Comparison of ENCODE assay signal across 1 cellular context in genomic region chr11:65844231-65844872, GRCh38.
TF ChIP-seq lines count a peak whose summit lies in the region.

No MANE protein-coding gene starts in this region.

TF ChIP-seq in HepG2, 621 proteins besides CTCF, POLR2A, EP300 and RAD21 (continued from another document and continues in another):
- TF ChIP-seq ZHX2 (IDR thresholded peaks at IDR 0.05; ENCODE audit: low read depth) (no peak), ZHX2 (CRISPR knock-in tag; IDR thresholded peaks at IDR 0.05; ENCODE audit: borderline replicate concordance) (no peak), NCOA1 (CRISPR knock-in tag; IDR thresholded peaks at IDR 0.05) (no peak), ZNF350 (CRISPR knock-in tag; IDR thresholded peaks at IDR 0.05; ENCODE audit: borderline replicate concordance, low read depth) (no peak), NFE2 (CRISPR knock-in tag; IDR thresholded peaks at IDR 0.05) (no peak), PRDM15 (CRISPR knock-in tag; IDR thresholded peaks at IDR 0.05) (no peak), ZBTB1 (CRISPR knock-in tag; IDR thresholded peaks at IDR 0.05; ENCODE audit: borderline replicate concordance) (no peak), MXD4 (CRISPR knock-in tag; IDR thresholded peaks at IDR 0.05) (no peak), ZNF672 (CRISPR knock-in tag; IDR thresholded peaks at IDR 0.05) (no peak), ZNF878 (CRISPR knock-in tag; IDR thresholded peaks at IDR 0.05) (no peak), SRSF1 (optimal IDR thresholded peaks at IDR 0.05; ENCODE audit: low read depth, low read length) (no peak), IKZF5 (CRISPR knock-in tag; IDR thresholded peaks at IDR 0.05) (no peak), HNF1B (CRISPR knock-in tag; IDR thresholded peaks at IDR 0.05) (no peak), ZNF580 (CRISPR knock-in tag; IDR thresholded peaks at IDR 0.05; ENCODE audit: borderline replicate concordance, low read depth) (no peak), SOX5 (CRISPR knock-in tag; IDR thresholded peaks at IDR 0.05; ENCODE audit: borderline replicate concordance) (no peak), SALL2 (CRISPR knock-in tag; IDR thresholded peaks at IDR 0.05) (no peak), ZSCAN31 (CRISPR knock-in tag; IDR thresholded peaks at IDR 0.05; ENCODE audit: low read depth) (no peak), ARNT (IDR thresholded peaks at IDR 0.05) (no peak), ZGPAT (CRISPR knock-in tag; IDR thresholded peaks at IDR 0.05) (peak; percentile 34; the same call in 1 of the 2 replicates), PAXIP1 (CRISPR knock-in tag; conservative IDR thresholded peaks at IDR 0.05) (peak; percentile 73), ZBTB10 (CRISPR knock-in tag; IDR thresholded peaks at IDR 0.05; ENCODE audit: borderline replicate concordance) (no peak), HOXA3 (CRISPR knock-in tag; IDR thresholded peaks at IDR 0.05) (0 out of 2 replicates have a peak, but pooled peaks have one; percentile 60), KMT2B (CRISPR knock-in tag; IDR thresholded peaks at IDR 0.05) (no peak), SSRP1 (CRISPR knock-in tag; IDR thresholded peaks at IDR 0.05) (no peak), SRSF4 (IDR thresholded peaks at IDR 0.05; ENCODE audit: low read depth, low read length, poor library complexity, severe bottlenecking) (no peak), CBX2 (IDR thresholded peaks at IDR 0.05; ENCODE audit: low read depth, low read length) (no peak), CBX2 (CRISPR knock-in tag; IDR thresholded peaks at IDR 0.05; ENCODE audit: low read depth) (no peak), AKAP8 (CRISPR knock-in tag; IDR thresholded peaks at IDR 0.05) (no peak), SOX6 (IDR thresholded peaks at IDR 0.05) (no peak), SOX6 (CRISPR knock-in tag; IDR thresholded peaks at IDR 0.05) (peak; percentile 34), ZNF737 (CRISPR knock-in tag; IDR thresholded peaks at IDR 0.05; ENCODE audit: borderline replicate concordance) (no peak), ZNF687 (CRISPR knock-in tag; IDR thresholded peaks at IDR 0.05) (no peak)
